In genomic region chr21:30227128-30227527, GRCh38 we compare ENCODE assay signal across 17 cellular contexts.
A peak's percentile ranks its signal among the peaks of the same experiment; 100 is the strongest.
DNase-seq lines count a peak whose midpoint lies in the region; ATAC-seq and TF ChIP-seq lines count a peak whose summit lies in the region.
"Had no signal": no experiment of that assay in that cellular context is flagged by ENCODE, and none has a peak within 500 bp of the region (broad histone marks: within the 10 kb centered on the region; RNA-seq: fewer than 3 reads in every experiment).

No MANE protein-coding gene starts in this region.

- POLR2A ChIA-PET in GM10248 (lab: Yijun Ruan, JAX) = no interaction called here

- CTCF ChIA-PET in GM10248 (lab: Yijun Ruan, JAX) = interaction anchor here (0.9 kb wide), 1 partner anchor 11 kb away, joined by 3 read pairs; the partner anchor contains the start of gene CLDN8

- DNase-seq in kidney tubule cell (ENCODE audit: low spot score) = peak; percentile 13
- DNase-seq in GM10248 (ENCODE audit: extremely low spot score) = no peak
- DNase-seq in RKO (ENCODE audit: low spot score) = no peak
- DNase-seq in NCI-H2227 (lab: John Stamatoyannopoulos, UW; ENCODE audit: unreplicated experiment) = no peak
- DNase-seq: activated naive CD8-positive, alpha-beta T cell treated with anti-CD3 and anti-CD28 coated beads, Interleukin-2, amount 10 ng/mL, durations not matched to agents 7 days and 5 days; endodermal cell; Karpas-422; NCI-H1092 treated with DMSO at 0.1 percent for 48 hours; NCI-H524; NK-92 treated with Interleukin-12 subunit alpha and Interleukin-12 subunit beta, amount 100 ng/mL, for 24 hours; stimulated activated naive CD8-positive, alpha-beta T cell treated with anti-CD3 and anti-CD28 coated beads, Interleukin-15, amount 100 ng/mL, for 72 hours had no signal

- TF ChIP-seq CTCF in C4-2B (conservative IDR thresholded peaks at IDR 0.05) (no peak), VCaP (conservative IDR thresholded peaks at IDR 0.05) (no peak), GM10248 (IDR thresholded peaks at IDR 0.05; ENCODE audit: control extremely low read depth, extremely low read depth, low read depth, missing control alignments) (no peak)

- no peak overlapping the region for H3K4me3 ChIP-seq in skin epidermis
- H3K4me3 ChIP-seq: lung had no signal

- no peak for ATAC-seq in HG03460 (IDR thresholded peaks at IDR 0.05; ENCODE audit: unreplicated experiment)
- ATAC-seq: activated T-helper 17 cell treated with anti-CD3 and anti-CD28 coated beads, Interleukin-2, amount 50 U/mL, for 72 hours; stimulated activated naive CD8-positive, alpha-beta T cell treated with anti-CD3 and anti-CD28 coated beads, Interleukin-15, amount 100 ng/mL, for 72 hours had no signal

- H3K27ac ChIP-seq in C4-2B (peak overlapping the region; percentile 50; the same call in 1 of the 2 replicates), VCaP (peak overlapping the region; percentile 95), skin epidermis (peak overlapping the region in 12 of 21 experiments; percentile 8 to 71 (median 40))

Comparison
In these comparisons a context has a peak if more than half of its experiments do, and no peak if none do; other contexts are left out.
1. H3K27ac ChIP-seq: peak in every context shown above with its lines; median percentile 95 in VCaP; 50 in C4-2B; 40 in skin epidermis.